Comparison of ENCODE assay signal across 8 cellular contexts in genomic region chr7:74083117-74083876, GRCh38. TPM values are rescaled to one million over a fixed set of nuclear protein-coding genes. Genes with fewer than 3 reads are reported as not detected.
DNase-seq lines count a peak whose midpoint lies in the region; ATAC-seq and TF ChIP-seq lines count a peak whose summit lies in the region.

Gene LIMK1, plus strand, starts transcription at chr7:74083804. Its CDS starts 187 bp downstream, at chr7:74083991.

- WGBS in esophagus muscularis mucosa: 15% methylated on average over 12 of the region's 71 CpGs

- H3K4me3 Mint-ChIP-seq in activated T-cell treated with anti-CD3 and anti-CD28 coated beads, Interleukin-2, amount 50 U/mL, for 4 hours: peak within 1 kb of the TSS; percentile 84

- TF ChIP-seq CTCF in esophagus muscularis mucosa (IDR thresholded peaks at IDR 0.05): no peak

- H3K9me3 Mint-ChIP-seq in activated T-cell treated with anti-CD3 and anti-CD28 coated beads, Interleukin-2, amount 50 U/mL, for 4 hours: no peaks in the 10 kb centered on the region

- TF ChIP-seq EP300 in esophagus muscularis mucosa (IDR thresholded peaks at IDR 0.05): no peak

- no peaks in the 10 kb centered on the region for H3K27me3 Mint-ChIP-seq in activated T-cell treated with anti-CD3 and anti-CD28 coated beads, Interleukin-2, amount 50 U/mL, for 4 hours (ENCODE audit: low read depth)

- H3K27me3 ChIP-seq in esophagus muscularis mucosa (peaks cover 0 to 3% (median 0%) of the 10 kb centered on the region in 4 donors), muscle layer of duodenum (ENCODE audit: low read depth, low read length) (no peaks in the 10 kb centered on the region)

- no peaks in the 10 kb centered on the region for H3K36me3 Mint-ChIP-seq in activated T-cell treated with anti-CD3 and anti-CD28 coated beads, Interleukin-2, amount 50 U/mL, for 4 hours (ENCODE audit: insufficient read depth)

- H3K4me1 ChIP-seq in esophagus muscularis mucosa (peaks cover 17 to 28% (median 25%) of the 10 kb centered on the region in 4 donors), muscle layer of duodenum (ENCODE audit: control insufficient read depth in 1 of 2, insufficient read depth in 2 of 2, low read length in 2 of 2) (peaks cover 0 to 19% of the 10 kb centered on the region in 2 donors)

- H3K36me3 ChIP-seq in esophagus muscularis mucosa (peaks cover 0 to 19% (median 1%) of the 10 kb centered on the region in 4 donors), muscle layer of duodenum (ENCODE audit: control insufficient read depth in 1 of 2, insufficient read depth in 2 of 2, low read length in 2 of 2) (peaks cover 0 to 5% of the 10 kb centered on the region in 2 donors)

- no peak for TF ChIP-seq POLR2A in esophagus muscularis mucosa (IDR thresholded peaks at IDR 0.05; ENCODE audit: low read depth)

- H3K27ac ChIP-seq in esophagus muscularis mucosa (replicated peaks in 1 of 4) (peak within 1 kb of the TSS; percentile 55 to 75 (median 63)), muscle layer of duodenum (ENCODE audit: low read length) (no peak within 1 kb of the TSS)

- peak; percentile 65 for DNase-seq in COR-L47 (lab: John Stamatoyannopoulos, UW)
- DNase-seq in HuH-7 (ENCODE audit: low spot score): peak; percentile 88
- DNase-seq in activated T-cell treated with anti-CD3 and anti-CD28 coated beads, Interleukin-2, amount 50 U/mL, for 4 hours: peak; percentile 77
- DNase-seq in esophagus muscularis mucosa (ENCODE audit: extremely low spot score): no peak
- peak; percentile 70 to 73 for DNase-seq in stimulated activated CD8-positive, alpha-beta memory T cell treated with anti-CD3 and anti-CD28 coated beads, Interleukin-7, amount 100 ng/mL, for 1 hour (ENCODE audit: low read depth in 2 of 2)

- intact Hi-C loops in esophagus muscularis mucosa (cut with DNase I): no loop called here

- H3K4me1 Mint-ChIP-seq in activated T-cell treated with anti-CD3 and anti-CD28 coated beads, Interleukin-2, amount 50 U/mL, for 4 hours (ENCODE audit: low read depth): peaks cover 9% of the 10 kb centered on the region

- peak; percentile 61 for ATAC-seq in GM21367 (IDR thresholded peaks at IDR 0.05; ENCODE audit: unreplicated experiment)
- peak; percentile 90 to 91 for ATAC-seq in activated T-cell treated with anti-CD3 and anti-CD28 coated beads, Interleukin-2, amount 50 U/mL, for 4 hours

- no peaks in the 10 kb centered on the region for H3K9me3 ChIP-seq in esophagus muscularis mucosa
- H3K9me3 ChIP-seq in muscle layer of duodenum (ENCODE audit: control insufficient read depth in 1 of 2, low read length in 2 of 2): no peaks in the 10 kb centered on the region

- H3K4me3 ChIP-seq in esophagus muscularis mucosa: peak within 1 kb of the TSS; percentile 84 to 95 (median 90)
- H3K4me3 ChIP-seq in muscle layer of duodenum (ENCODE audit: low read depth in 1 of 2, low read length in 2 of 2): peak within 1 kb of the TSS; percentile 44 to 66

TF ChIP-seq in PFSK-1, 5 proteins besides CTCF, POLR2A, EP300 and RAD21:
- TF ChIP-seq REST (IDR thresholded peaks at IDR 0.05; ENCODE audit: insufficient read depth in 1 of 2, low read depth in 2 of 2, low read length in 2 of 2) (0 out of 4 replicates have a peak, but pooled peaks of 1 of the 2 experiments have one; percentile 41), FOXP2 (optimal IDR thresholded peaks at IDR 0.05; ENCODE audit: borderline replicate concordance, extremely low read depth, extremely low read length, insufficient read depth) (no peak), POLR2AphosphoS5 (IDR thresholded peaks at IDR 0.05; ENCODE audit: low read depth, low read length) (peak; percentile 88; the same call in 1 of the 2 replicates), TAF1 (IDR thresholded peaks at IDR 0.05; ENCODE audit: borderline replicate concordance, insufficient read depth, low read length) (peak; percentile 91), SIN3A (IDR thresholded peaks at IDR 0.05; ENCODE audit: borderline replicate concordance, insufficient read depth, low read length) (peak; percentile 77; the same call in 1 of the 2 replicates)

RNA-seq across cellular contexts. Expression of gene LIMK1, which starts in this region (rescaled TPM):
- 71.3 TPM for polyA plus RNA-seq in PFSK-1 (2012; ENCODE audit: insufficient read length, low read depth)
- 10 to 100 TPM; 17.9 to 22.1 (median 19.3) TPM for total RNA-seq in activated T-cell treated with anti-CD3 and anti-CD28 coated beads, Interleukin-2, amount 50 U/mL, for 4 hours
- 10 to 100 TPM in 3 of 4 donors, 1 to 10 TPM in 1; 10.0 to 19.3 (median 11.9) TPM for total RNA-seq in esophagus muscularis mucosa
